1 cellular context compared by ENCODE assay signal in the genomic region with DNA sequence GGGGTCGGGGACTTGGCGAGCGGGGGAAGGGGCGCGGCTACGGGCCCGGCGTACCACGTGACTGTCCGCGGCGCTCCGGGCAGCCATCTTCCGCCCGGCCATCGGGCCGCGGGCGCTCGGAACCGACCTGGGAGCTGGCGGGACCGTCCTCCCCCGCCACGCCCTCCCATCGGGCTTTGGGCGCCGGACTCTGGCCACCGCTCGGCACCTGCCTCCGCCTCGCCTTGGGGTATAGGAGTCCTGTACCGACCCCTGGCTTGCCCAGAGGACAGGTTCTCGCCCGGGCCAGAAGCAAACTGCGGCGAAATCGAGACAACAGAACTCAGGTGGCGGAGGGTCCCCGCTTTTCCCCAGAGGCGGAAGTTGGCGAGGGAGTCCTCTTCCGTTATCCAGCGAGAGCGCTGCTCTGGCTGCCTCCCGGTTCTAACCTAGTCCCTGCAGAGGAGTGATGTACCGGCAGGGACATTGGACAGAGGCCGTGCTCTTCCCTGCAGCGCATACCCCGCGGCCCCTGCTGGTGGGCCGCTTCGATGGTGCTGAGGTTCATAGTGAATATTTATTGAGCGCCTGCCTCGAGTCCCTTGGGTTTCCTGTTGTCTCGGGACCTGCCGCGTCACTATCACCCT.
TF ChIP-seq lines count a peak whose summit lies in the region.

No MANE protein-coding gene starts in this region.

TF ChIP-seq in GM12878, 131 proteins besides CTCF, POLR2A, EP300 and RAD21 (continued from another document):
- TF ChIP-seq, protein P1, sequence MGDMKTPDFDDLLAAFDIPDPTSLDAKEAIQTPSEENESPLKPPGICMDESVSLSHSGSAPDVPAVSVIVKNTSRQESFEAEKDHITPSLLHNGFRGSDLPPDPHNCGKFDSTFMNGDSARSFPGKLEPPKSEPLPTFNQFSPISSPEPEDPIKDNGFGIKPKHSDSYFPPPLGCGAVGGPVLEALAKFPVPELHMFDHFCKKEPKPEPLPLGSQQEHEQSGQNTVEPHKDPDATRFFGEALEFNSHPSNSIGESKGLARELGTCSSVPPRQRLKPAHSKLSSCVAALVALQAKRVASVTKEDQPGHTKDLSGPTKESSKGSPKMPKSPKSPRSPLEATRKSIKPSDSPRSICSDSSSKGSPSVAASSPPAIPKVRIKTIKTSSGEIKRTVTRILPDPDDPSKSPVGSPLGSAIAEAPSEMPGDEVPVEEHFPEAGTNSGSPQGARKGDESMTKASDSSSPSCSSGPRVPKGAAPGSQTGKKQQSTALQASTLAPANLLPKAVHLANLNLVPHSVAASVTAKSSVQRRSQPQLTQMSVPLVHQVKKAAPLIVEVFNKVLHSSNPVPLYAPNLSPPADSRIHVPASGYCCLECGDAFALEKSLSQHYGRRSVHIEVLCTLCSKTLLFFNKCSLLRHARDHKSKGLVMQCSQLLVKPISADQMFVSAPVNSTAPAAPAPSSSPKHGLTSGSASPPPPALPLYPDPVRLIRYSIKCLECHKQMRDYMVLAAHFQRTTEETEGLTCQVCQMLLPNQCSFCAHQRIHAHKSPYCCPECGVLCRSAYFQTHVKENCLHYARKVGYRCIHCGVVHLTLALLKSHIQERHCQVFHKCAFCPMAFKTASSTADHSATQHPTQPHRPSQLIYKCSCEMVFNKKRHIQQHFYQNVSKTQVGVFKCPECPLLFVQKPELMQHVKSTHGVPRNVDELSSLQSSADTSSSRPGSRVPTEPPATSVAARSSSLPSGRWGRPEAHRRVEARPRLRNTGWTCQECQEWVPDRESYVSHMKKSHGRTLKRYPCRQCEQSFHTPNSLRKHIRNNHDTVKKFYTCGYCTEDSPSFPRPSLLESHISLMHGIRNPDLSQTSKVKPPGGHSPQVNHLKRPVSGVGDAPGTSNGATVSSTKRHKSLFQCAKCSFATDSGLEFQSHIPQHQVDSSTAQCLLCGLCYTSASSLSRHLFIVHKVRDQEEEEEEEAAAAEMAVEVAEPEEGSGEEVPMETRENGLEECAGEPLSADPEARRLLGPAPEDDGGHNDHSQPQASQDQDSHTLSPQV (IDR thresholded peaks at IDR 0.05), result no peak
- TF ChIP-seq IKZF1 (conservative IDR thresholded peaks at IDR 0.05), result peak; percentile 53
- no peak; the same call in 2 of the 3 replicates for TF ChIP-seq POU2F2 (IDR thresholded peaks at IDR 0.05; ENCODE audit: borderline replicate concordance, low read depth, low read length)
- no peak for TF ChIP-seq MYB (IDR thresholded peaks at IDR 0.05; ENCODE audit: borderline replicate concordance, low read depth, low read length)
- no peak for TF ChIP-seq RUNX3 (IDR thresholded peaks at IDR 0.05; ENCODE audit: low read length)
- TF ChIP-seq, protein P2, sequence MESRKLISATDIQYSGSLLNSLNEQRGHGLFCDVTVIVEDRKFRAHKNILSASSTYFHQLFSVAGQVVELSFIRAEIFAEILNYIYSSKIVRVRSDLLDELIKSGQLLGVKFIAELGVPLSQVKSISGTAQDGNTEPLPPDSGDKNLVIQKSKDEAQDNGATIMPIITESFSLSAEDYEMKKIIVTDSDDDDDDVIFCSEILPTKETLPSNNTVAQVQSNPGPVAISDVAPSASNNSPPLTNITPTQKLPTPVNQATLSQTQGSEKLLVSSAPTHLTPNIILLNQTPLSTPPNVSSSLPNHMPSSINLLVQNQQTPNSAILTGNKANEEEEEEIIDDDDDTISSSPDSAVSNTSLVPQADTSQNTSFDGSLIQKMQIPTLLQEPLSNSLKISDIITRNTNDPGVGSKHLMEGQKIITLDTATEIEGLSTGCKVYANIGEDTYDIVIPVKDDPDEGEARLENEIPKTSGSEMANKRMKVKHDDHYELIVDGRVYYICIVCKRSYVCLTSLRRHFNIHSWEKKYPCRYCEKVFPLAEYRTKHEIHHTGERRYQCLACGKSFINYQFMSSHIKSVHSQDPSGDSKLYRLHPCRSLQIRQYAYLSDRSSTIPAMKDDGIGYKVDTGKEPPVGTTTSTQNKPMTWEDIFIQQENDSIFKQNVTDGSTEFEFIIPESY (IDR thresholded peaks at IDR 0.05), result no peak
- TF ChIP-seq, protein P3, sequence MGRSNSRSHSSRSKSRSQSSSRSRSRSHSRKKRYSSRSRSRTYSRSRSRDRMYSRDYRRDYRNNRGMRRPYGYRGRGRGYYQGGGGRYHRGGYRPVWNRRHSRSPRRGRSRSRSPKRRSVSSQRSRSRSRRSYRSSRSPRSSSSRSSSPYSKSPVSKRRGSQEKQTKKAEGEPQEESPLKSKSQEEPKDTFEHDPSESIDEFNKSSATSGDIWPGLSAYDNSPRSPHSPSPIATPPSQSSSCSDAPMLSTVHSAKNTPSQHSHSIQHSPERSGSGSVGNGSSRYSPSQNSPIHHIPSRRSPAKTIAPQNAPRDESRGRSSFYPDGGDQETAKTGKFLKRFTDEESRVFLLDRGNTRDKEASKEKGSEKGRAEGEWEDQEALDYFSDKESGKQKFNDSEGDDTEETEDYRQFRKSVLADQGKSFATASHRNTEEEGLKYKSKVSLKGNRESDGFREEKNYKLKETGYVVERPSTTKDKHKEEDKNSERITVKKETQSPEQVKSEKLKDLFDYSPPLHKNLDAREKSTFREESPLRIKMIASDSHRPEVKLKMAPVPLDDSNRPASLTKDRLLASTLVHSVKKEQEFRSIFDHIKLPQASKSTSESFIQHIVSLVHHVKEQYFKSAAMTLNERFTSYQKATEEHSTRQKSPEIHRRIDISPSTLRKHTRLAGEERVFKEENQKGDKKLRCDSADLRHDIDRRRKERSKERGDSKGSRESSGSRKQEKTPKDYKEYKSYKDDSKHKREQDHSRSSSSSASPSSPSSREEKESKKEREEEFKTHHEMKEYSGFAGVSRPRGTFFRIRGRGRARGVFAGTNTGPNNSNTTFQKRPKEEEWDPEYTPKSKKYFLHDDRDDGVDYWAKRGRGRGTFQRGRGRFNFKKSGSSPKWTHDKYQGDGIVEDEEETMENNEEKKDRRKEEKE (IDR thresholded peaks at IDR 0.05), result no peak
- TF ChIP-seq CHD2 (IDR thresholded peaks at IDR 0.05; ENCODE audit: borderline replicate concordance, low read depth, low read length), result no peak
- TF ChIP-seq IKZF2 (IDR thresholded peaks at IDR 0.05), result no peak; a peak in 2 of 4 replicates
- no peak for TF ChIP-seq SRF (IDR thresholded peaks at IDR 0.05; ENCODE audit: low read depth in 2 of 2, low read length in 2 of 2)
- no peak for TF ChIP-seq SMAD1 (IDR thresholded peaks at IDR 0.05; ENCODE audit: low read depth, partially characterized antibody)
- TF ChIP-seq SMC3 (IDR thresholded peaks at IDR 0.05; ENCODE audit: borderline replicate concordance, low read length), result peak; percentile 47
- TF ChIP-seq, protein P4, sequence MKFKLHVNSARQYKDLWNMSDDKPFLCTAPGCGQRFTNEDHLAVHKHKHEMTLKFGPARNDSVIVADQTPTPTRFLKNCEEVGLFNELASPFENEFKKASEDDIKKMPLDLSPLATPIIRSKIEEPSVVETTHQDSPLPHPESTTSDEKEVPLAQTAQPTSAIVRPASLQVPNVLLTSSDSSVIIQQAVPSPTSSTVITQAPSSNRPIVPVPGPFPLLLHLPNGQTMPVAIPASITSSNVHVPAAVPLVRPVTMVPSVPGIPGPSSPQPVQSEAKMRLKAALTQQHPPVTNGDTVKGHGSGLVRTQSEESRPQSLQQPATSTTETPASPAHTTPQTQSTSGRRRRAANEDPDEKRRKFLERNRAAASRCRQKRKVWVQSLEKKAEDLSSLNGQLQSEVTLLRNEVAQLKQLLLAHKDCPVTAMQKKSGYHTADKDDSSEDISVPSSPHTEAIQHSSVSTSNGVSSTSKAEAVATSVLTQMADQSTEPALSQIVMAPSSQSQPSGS (IDR thresholded peaks at IDR 0.05; ENCODE audit: low read length), result no peak
- peak; percentile 93 for TF ChIP-seq YY1 (IDR thresholded peaks at IDR 0.05; ENCODE audit: low read depth, low read length)
- TF ChIP-seq, protein P5, sequence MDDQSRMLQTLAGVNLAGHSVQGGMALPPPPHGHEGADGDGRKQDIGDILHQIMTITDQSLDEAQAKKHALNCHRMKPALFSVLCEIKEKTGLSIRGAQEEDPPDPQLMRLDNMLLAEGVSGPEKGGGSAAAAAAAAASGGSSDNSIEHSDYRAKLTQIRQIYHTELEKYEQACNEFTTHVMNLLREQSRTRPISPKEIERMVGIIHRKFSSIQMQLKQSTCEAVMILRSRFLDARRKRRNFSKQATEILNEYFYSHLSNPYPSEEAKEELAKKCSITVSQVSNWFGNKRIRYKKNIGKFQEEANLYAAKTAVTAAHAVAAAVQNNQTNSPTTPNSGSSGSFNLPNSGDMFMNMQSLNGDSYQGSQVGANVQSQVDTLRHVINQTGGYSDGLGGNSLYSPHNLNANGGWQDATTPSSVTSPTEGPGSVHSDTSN (IDR thresholded peaks at IDR 0.05; ENCODE audit: insufficient replicate concordance, low read depth, low read length), result no peak
- no peak for TF ChIP-seq ZZZ3 (IDR thresholded peaks at IDR 0.05; ENCODE audit: control insufficient read depth, insufficient read length, low read depth)
- TF ChIP-seq NR2C1 (IDR thresholded peaks at IDR 0.05), result no peak
- TF ChIP-seq, protein P6, sequence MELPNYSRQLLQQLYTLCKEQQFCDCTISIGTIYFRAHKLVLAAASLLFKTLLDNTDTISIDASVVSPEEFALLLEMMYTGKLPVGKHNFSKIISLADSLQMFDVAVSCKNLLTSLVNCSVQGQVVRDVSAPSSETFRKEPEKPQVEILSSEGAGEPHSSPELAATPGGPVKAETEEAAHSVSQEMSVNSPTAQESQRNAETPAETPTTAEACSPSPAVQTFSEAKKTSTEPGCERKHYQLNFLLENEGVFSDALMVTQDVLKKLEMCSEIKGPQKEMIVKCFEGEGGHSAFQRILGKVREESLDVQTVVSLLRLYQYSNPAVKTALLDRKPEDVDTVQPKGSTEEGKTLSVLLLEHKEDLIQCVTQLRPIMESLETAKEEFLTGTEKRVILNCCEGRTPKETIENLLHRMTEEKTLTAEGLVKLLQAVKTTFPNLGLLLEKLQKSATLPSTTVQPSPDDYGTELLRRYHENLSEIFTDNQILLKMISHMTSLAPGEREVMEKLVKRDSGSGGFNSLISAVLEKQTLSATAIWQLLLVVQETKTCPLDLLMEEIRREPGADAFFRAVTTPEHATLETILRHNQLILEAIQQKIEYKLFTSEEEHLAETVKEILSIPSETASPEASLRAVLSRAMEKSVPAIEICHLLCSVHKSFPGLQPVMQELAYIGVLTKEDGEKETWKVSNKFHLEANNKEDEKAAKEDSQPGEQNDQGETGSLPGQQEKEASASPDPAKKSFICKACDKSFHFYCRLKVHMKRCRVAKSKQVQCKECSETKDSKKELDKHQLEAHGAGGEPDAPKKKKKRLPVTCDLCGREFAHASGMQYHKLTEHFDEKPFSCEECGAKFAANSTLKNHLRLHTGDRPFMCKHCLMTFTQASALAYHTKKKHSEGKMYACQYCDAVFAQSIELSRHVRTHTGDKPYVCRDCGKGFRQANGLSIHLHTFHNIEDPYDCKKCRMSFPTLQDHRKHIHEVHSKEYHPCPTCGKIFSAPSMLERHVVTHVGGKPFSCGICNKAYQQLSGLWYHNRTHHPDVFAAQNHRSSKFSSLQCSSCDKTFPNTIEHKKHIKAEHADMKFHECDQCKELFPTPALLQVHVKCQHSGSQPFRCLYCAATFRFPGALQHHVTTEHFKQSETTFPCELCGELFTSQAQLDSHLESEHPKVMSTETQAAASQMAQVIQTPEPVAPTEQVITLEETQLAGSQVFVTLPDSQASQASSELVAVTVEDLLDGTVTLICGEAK (IDR thresholded peaks at IDR 0.05; ENCODE audit: borderline replicate concordance), result peak; percentile 40; the same call in 1 of the 2 replicates
- no peak for TF ChIP-seq NFYA (IDR thresholded peaks at IDR 0.05; ENCODE audit: borderline replicate concordance, low read depth, low read length)
- TF ChIP-seq POLR2AphosphoS5 (IDR thresholded peaks at IDR 0.05; ENCODE audit: low read length), result 0 out of 2 replicates have a peak, but pooled peaks have one; percentile 24
- TF ChIP-seq, protein P7, sequence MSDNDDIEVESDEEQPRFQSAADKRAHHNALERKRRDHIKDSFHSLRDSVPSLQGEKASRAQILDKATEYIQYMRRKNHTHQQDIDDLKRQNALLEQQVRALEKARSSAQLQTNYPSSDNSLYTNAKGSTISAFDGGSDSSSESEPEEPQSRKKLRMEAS (IDR thresholded peaks at IDR 0.05; ENCODE audit: low read depth, low read length), result no peak; the same call in 1 of the 2 replicates
- peak; percentile 38 to 80; a peak in 2 of 4 replicates for TF ChIP-seq BHLHE40 (IDR thresholded peaks at IDR 0.05; ENCODE audit: borderline replicate concordance in 1 of 2, low read depth in 2 of 2, low read length in 1 of 2)
